In the genomic region with DNA sequence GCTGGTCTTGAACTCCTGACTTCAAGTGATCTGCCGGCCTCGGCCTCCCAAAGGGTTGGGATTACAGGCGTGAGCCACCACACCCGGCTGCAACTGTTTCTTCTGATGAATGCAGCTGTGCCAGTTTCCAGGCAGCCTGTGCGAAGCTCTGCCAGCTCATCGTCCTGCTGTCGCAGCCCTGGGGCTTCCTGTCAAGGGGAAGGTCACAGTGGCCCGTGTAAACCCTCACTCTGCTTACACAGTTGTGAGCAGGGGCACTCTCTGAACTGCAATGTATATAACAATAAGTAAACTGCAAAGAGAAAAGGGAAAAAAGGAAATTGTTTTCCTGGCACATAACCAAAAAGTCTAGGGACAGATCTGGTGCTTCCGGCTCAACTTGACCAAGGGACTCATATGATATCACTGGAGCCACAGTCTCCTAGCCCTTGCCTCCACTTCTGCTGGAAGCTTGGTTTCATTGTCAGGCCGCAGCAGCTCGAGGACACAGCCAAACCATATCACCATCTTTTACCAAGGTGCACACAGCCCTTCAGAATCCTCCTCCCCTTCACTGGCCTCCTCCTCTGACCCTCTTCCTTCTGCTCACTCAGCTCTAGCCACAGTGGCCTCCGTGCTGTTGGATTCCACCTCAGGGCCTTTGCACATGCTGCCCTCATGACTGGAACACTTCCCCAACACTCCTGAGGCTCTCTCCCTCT, we compare ENCODE assay signal across 14 cellular contexts. TPM values are rescaled to one million over a fixed set of nuclear protein-coding genes. Genes with fewer than 3 reads are reported as not detected.
DNase-seq lines count a peak whose midpoint lies in the region; ATAC-seq, FAIRE-seq and TF ChIP-seq lines count a peak whose summit lies in the region.
"Had no signal": no experiment of that assay in that cellular context is flagged by ENCODE, and none has a peak within 500 bp of the region (broad histone marks: within the 10 kb centered on the region; RNA-seq: fewer than 3 reads in every experiment).

No MANE protein-coding gene starts in this region.

- H3K27me3 Mint-ChIP-seq in Calu3 (ENCODE audit: unreplicated experiment) (no peaks in the 10 kb centered on the region), natural killer cell (ENCODE audit: low read depth in 2 of 2) (no peaks in the 10 kb centered on the region)

- CTCF ChIA-PET in Calu3 (lab: Charles Lee) = interaction anchor here (0.6 to 1.4 kb wide), 3 partner anchors 22 to 43 kb away, joined by 4 read pairs; no protein-coding TSS in a partner anchor
- CTCF ChIA-PET in PC-9 (lab: Charles Lee) = no interaction called here
- CTCF ChIA-PET in endothelial cell of umbilical vein (lab: Charles Lee) = interaction anchor here (0.5 to 3.0 kb wide), 2 partner anchors 10 to 951 kb away, joined by 3 to 12 read pairs; no protein-coding TSS in a partner anchor

- H3K9me1 ChIP-seq in endothelial cell of umbilical vein (replicated peaks; ENCODE audit: control insufficient read depth, extremely low read depth, insufficient read depth, low read length) = no peaks in the 10 kb centered on the region

- H3K4me3 Mint-ChIP-seq in Calu3 (ENCODE audit: low read depth, unreplicated experiment) (no peak overlapping the region), natural killer cell (peak overlapping the region; percentile 5)
- H3K4me3 Mint-ChIP-seq: naive B cell had no signal

- dilution Hi-C loops in endothelial cell of umbilical vein (cut with MboI; ENCODE audit: extremely low pct_ligation_motif_present, low sequenced_read_pairs) = no loop called here

- H2AFZ ChIP-seq in PC-9 (no peak overlapping the region), endothelial cell of umbilical vein (ENCODE audit: low read depth, low read length) (no peak overlapping the region)

- H3K4me3 ChIP-seq in PC-9 (no peak overlapping the region), endothelial cell of umbilical vein (replicated peaks in 1 of 3; ENCODE audit: insufficient read depth in 1 of 3, low read depth in 1 of 3, low read length in 3 of 3) (no peak overlapping the region)
- H3K4me3 ChIP-seq: body of pancreas, HAP-1 had no signal

- FAIRE-seq in endothelial cell of umbilical vein (lab: Jason Lieb, UNC) = peak; percentile 73

- H3K27ac Mint-ChIP-seq in Calu3 (ENCODE audit: unreplicated experiment) (peak overlapping the region; percentile 66), natural killer cell (peak overlapping the region; percentile 56 to 80)

- no peak for DNase-seq in Calu3
- peak; percentile 57 to 64 for DNase-seq in PC-9
- no peak for DNase-seq in endothelial cell of umbilical vein (ENCODE audit: low read depth, low spot score)
- DNase-seq in natural killer cell = no peak
- DNase-seq in DMS 273 treated with DMSO at 0.1 percent for 48 hours (lab: John Stamatoyannopoulos, UW) = no peak
- no peak for DNase-seq in AG20443 (ENCODE audit: low spot score)
- DNase-seq in NCI-H2171 treated with DMSO at 0.1 percent for 48 hours (lab: John Stamatoyannopoulos, UW) = no peak
- DNase-seq: activated T-cell treated with anti-CD3 and anti-CD28 coated beads for 4 hours, erythroblast, naive B cell, NCI-H2029 treated with DMSO at 0.1 percent for 48 hours had no signal

- no peak overlapping the region for H3K9ac ChIP-seq in endothelial cell of umbilical vein (replicated peaks; ENCODE audit: extremely low read depth, insufficient read depth, low read length)

- peak in 1 of 3 donors; percentile 8 for ATAC-seq in natural killer cell
- ATAC-seq in HG02840 (IDR thresholded peaks at IDR 0.05; ENCODE audit: low FRiP score, unreplicated experiment) = no peak
- ATAC-seq: body of pancreas had no signal

- H3K4me1 Mint-ChIP-seq in Calu3 (ENCODE audit: low read depth, unreplicated experiment) (peaks cover 87% of the 10 kb centered on the region), natural killer cell (peaks cover 57 to 74% of the 10 kb centered on the region in 2 donors)

- POLR2A ChIA-PET in PC-9 (lab: Charles Lee; ENCODE audit: unreplicated experiment) = interaction anchor here (0.5 to 0.6 kb wide), 2 partner anchors 22 to 35 kb away, joined by 5 to 28 read pairs; no protein-coding TSS in a partner anchor
- POLR2A ChIA-PET in endothelial cell of umbilical vein (lab: Charles Lee) = no interaction called here

- peak overlapping the region; percentile 95 for H3K27ac ChIP-seq in PC-9
- no peak overlapping the region for H3K27ac ChIP-seq in endothelial cell of umbilical vein (ENCODE audit: insufficient read depth, low read depth, low read length)

- H3K9me3 Mint-ChIP-seq in Calu3 (ENCODE audit: low read depth, unreplicated experiment) (no peaks in the 10 kb centered on the region), natural killer cell (no peaks in the 10 kb centered on the region)
- H3K9me3 Mint-ChIP-seq: naive B cell had no signal

- no peaks in the 10 kb centered on the region for H3K27me3 ChIP-seq in PC-9 (ENCODE audit: insufficient read depth, low read depth)
- H3K27me3 ChIP-seq in endothelial cell of umbilical vein (ENCODE audit: control insufficient read depth in 2 of 2, insufficient read depth in 2 of 2, low read length in 2 of 2) = peaks cover 2% of the 10 kb centered on the region in 2 experiments
- H3K27me3 ChIP-seq: body of pancreas had no signal

- intact Hi-C loops in Calu3 (cut with micrococcal nuclease; ENCODE audit: unreplicated experiment) (no loop called here), PC-9 (cut with micrococcal nuclease; ENCODE audit: unreplicated experiment) (no loop called here), endothelial cell of umbilical vein (cut with micrococcal nuclease) (no loop called here), natural killer cell (cut with micrococcal nuclease) (no loop called here)

- TF ChIP-seq POLR2A in endothelial cell of umbilical vein (IDR thresholded peaks at IDR 0.05; ENCODE audit: low read depth, low read length) = no peak

- H3K9me2 ChIP-seq in PC-9 (ENCODE audit: insufficient read depth) = no peaks in the 10 kb centered on the region

- H3F3A ChIP-seq in PC-9 (ENCODE audit: insufficient read depth, low read depth) = peaks cover 85% of the 10 kb centered on the region

- H3K36me3 ChIP-seq in PC-9 (ENCODE audit: low read depth) (no peaks in the 10 kb centered on the region), endothelial cell of umbilical vein (ENCODE audit: control insufficient read depth in 2 of 2, extremely low read depth in 1 of 2, insufficient read depth in 2 of 2, low read length in 2 of 2) (no peaks in the 10 kb centered on the region)
- H3K36me3 ChIP-seq: HAP-1 had no signal

- TF ChIP-seq CTCF in Calu3 (IDR thresholded peaks at IDR 0.05; ENCODE audit: unreplicated experiment) (no peak), PC-9 (conservative IDR thresholded peaks at IDR 0.05) (no peak), endothelial cell of umbilical vein (IDR thresholded peaks at IDR 0.05; ENCODE audit: extremely low read depth in 1 of 2, insufficient read depth in 1 of 2, low read depth in 1 of 2, low read length in 2 of 2) (no peak), natural killer cell (IDR thresholded peaks at IDR 0.05) (no peak)

- BruUV-seq in Calu3 (replicated peaks; lab: Mats Ljungman, UMichigan) = no TSS peak
- BruUV-seq in PC-9 (replicated peaks; lab: Mats Ljungman, UMichigan) = no TSS peak
- no TSS peak for BruUV-seq in endothelial cell of umbilical vein (replicated peaks; lab: Mats Ljungman, UMichigan)

- H3K9me3 ChIP-seq in PC-9 (ENCODE audit: insufficient read depth, low read depth) (no peaks in the 10 kb centered on the region), endothelial cell of umbilical vein (replicated peaks; ENCODE audit: control insufficient read depth, insufficient read depth, low read length) (no peaks in the 10 kb centered on the region)
- H3K9me3 ChIP-seq: body of pancreas, HAP-1 had no signal

- H3K4me1 ChIP-seq in PC-9 (replicated peaks; ENCODE audit: insufficient read depth) (peaks cover 95% of the 10 kb centered on the region), endothelial cell of umbilical vein (ENCODE audit: control insufficient read depth, extremely low read depth, insufficient read depth, low read length) (peaks cover 19% of the 10 kb centered on the region)
- H3K4me1 ChIP-seq: HAP-1 had no signal

- H3K36me3 Mint-ChIP-seq in Calu3 (ENCODE audit: insufficient read depth, unreplicated experiment) (peaks cover 36% of the 10 kb centered on the region), natural killer cell (no peaks in the 10 kb centered on the region)
- H3K36me3 Mint-ChIP-seq: naive B cell had no signal

- H3K79me2 ChIP-seq in PC-9 (ENCODE audit: low read depth) = no peaks in the 10 kb centered on the region
- no peaks in the 10 kb centered on the region for H3K79me2 ChIP-seq in endothelial cell of umbilical vein (ENCODE audit: control insufficient read depth, insufficient read depth, low read length)

- H3K4me2 ChIP-seq in PC-9 (no peak overlapping the region), endothelial cell of umbilical vein (ENCODE audit: insufficient read depth, low read length) (no peak overlapping the region)

- H4K20me1 ChIP-seq in PC-9 (ENCODE audit: insufficient read depth) = no peaks in the 10 kb centered on the region
- H4K20me1 ChIP-seq in endothelial cell of umbilical vein (replicated peaks; ENCODE audit: control insufficient read depth, extremely low read depth, insufficient read depth, low read length) = no peaks in the 10 kb centered on the region

TF ChIP-seq in endothelial cell of umbilical vein, 7 proteins besides CTCF, POLR2A, EP300 and RAD21 (continues in another document):
- TF ChIP-seq GATA2 (IDR thresholded peaks at IDR 0.05; ENCODE audit: insufficient read depth, insufficient read length, low read depth, low read length) (no peak), FOS (IDR thresholded peaks at IDR 0.05; ENCODE audit: borderline replicate concordance, insufficient read depth, low read length) (no peak), JUN (IDR thresholded peaks at IDR 0.05; ENCODE audit: borderline replicate concordance, insufficient read depth, insufficient read length, low read depth) (no peak), POLR2AphosphoS5 (IDR thresholded peaks at IDR 0.05; ENCODE audit: insufficient read depth, low read depth, low read length) (no peak), MYC (IDR thresholded peaks at IDR 0.05; ENCODE audit: low read depth, low read length) (no peak)
- TF ChIP-seq, protein P1, sequence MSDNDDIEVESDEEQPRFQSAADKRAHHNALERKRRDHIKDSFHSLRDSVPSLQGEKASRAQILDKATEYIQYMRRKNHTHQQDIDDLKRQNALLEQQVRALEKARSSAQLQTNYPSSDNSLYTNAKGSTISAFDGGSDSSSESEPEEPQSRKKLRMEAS (IDR thresholded peaks at IDR 0.05; ENCODE audit: insufficient read depth, insufficient read length) = no peak

RNA-seq across cellular contexts. Expression of gene LBR, which starts 22.8 kb away (rescaled TPM):
- total RNA-seq in Calu3 (2022) (172 and 183 TPM in 2 replicates), PC-9 (2021) (128 and 158 TPM in 2 replicates), endothelial cell of umbilical vein (107 and 119 TPM in 2 replicates), natural killer cell (100 to 1,000 TPM; 161 to 179 (median 178) TPM)
- polyA plus RNA-seq in endothelial cell of umbilical vein = 49.9 and 53.9 TPM in 2 replicates
- 31.6 and 32.5 TPM in 2 replicates for polyA plus RNA-seq in endothelial cell of umbilical vein (2011; cell fraction: cytosol; rRNA removed)
- polyA plus RNA-seq in endothelial cell of umbilical vein (2011; cell fraction: nucleus; rRNA removed) = 61.2 and 66.7 TPM in 2 replicates
- polyA plus RNA-seq in endothelial cell of umbilical vein (2012) = 28.3 and 55.2 TPM in 2 replicates
- 83.4 and 86.8 TPM in 2 replicates for polyA minus RNA-seq in endothelial cell of umbilical vein
- polyA minus RNA-seq in endothelial cell of umbilical vein (2011; cell fraction: cytosol; rRNA and poly(A)+ RNA removed) = 25.3 TPM
- 53.2 and 76.4 TPM in 2 replicates for polyA minus RNA-seq in endothelial cell of umbilical vein (2011; cell fraction: nucleus; rRNA and poly(A)+ RNA removed)

Comparison
In these comparisons a context has a peak if more than half of its experiments do, and no peak if none do; other contexts are left out.
1. DNase-seq: peak in PC-9 (2 of 2); none in Calu3 (single experiment), endothelial cell of umbilical vein (single experiment), natural killer cell (single experiment), DMS 273 treated with DMSO at 0.1 percent for 48 hours (single experiment), AG20443 (single experiment) and NCI-H2171 treated with DMSO at 0.1 percent for 48 hours (single experiment).